Comparison of ENCODE assay signal across 1 cellular context in the genomic region with DNA sequence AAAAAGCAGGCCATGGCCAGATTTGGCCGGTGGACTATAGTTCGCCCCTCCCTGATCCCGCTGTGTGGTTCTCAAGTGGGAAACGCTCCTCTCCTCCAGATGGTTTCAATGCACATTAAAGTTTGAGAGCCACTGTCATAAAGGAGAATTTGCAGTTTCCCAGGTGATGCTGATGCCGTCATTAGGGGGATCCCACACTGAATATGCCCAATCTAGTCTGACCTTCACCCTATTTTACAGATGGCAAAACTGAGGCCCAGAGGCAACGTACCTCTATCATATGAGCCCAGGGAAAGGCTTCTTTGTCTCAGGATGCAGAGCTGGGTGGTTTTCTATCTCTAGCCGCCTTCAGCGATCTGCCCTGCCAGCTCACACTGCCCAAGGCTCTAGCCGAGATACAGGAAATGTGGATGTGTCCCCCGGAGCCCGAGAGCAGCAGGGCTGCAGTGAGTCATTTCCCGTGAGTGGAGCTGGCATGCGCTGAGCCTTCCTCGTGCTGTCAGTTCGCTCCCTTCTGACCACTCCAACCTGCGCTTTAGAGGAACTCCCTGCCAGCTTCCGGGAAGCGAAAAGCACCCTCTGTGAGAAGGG.
TF ChIP-seq lines count a peak whose summit lies in the region.

No MANE protein-coding gene starts in this region.

TF ChIP-seq in GM12878, 131 proteins besides CTCF, POLR2A, EP300 and RAD21 (continued from another document and continues in another):
- TF ChIP-seq IKZF2 (IDR thresholded peaks at IDR 0.05) (peak; percentile 51 to 69), NFXL1 (IDR thresholded peaks at IDR 0.05; ENCODE audit: borderline replicate concordance) (no peak), ZBTB11 (CRISPR knock-in tag; IDR thresholded peaks at IDR 0.05) (no peak), MEF2B (IDR thresholded peaks at IDR 0.05; ENCODE audit: partially characterized antibody, poor library complexity, severe bottlenecking) (peak; percentile 8), ZBED1 (IDR thresholded peaks at IDR 0.05; ENCODE audit: borderline replicate concordance) (0 out of 2 replicates have a peak, but pooled peaks have one; percentile 8), TBL1XR1 (IDR thresholded peaks at IDR 0.05; ENCODE audit: low read depth, low read length) (no peak), RCOR1 (conservative IDR thresholded peaks at IDR 0.05; ENCODE audit: low read depth, low read length) (no peak), TARDBP (IDR thresholded peaks at IDR 0.05; ENCODE audit: borderline replicate concordance) (no peak), ZSCAN29 (IDR thresholded peaks at IDR 0.05) (no peak), RUNX3 (IDR thresholded peaks at IDR 0.05; ENCODE audit: low read length) (no peak), SP1 (IDR thresholded peaks at IDR 0.05; ENCODE audit: low read depth, low read length) (no peak), SMC3 (IDR thresholded peaks at IDR 0.05; ENCODE audit: borderline replicate concordance, low read length) (no peak), HDAC6 (IDR thresholded peaks at IDR 0.05; ENCODE audit: unreplicated experiment) (no peak), RELA (IDR thresholded peaks at IDR 0.05; ENCODE audit: borderline replicate concordance, partially characterized antibody) (peak; percentile 49), SRF (IDR thresholded peaks at IDR 0.05; ENCODE audit: low read depth in 2 of 2, low read length in 2 of 2) (no peak), NR2C1 (IDR thresholded peaks at IDR 0.05) (no peak), MYB (IDR thresholded peaks at IDR 0.05; ENCODE audit: borderline replicate concordance, low read depth, low read length) (no peak), ZBTB33 (IDR thresholded peaks at IDR 0.05) (no peak), ZZZ3 (IDR thresholded peaks at IDR 0.05; ENCODE audit: control insufficient read depth, insufficient read length, low read depth) (no peak), RFX5 (IDR thresholded peaks at IDR 0.05; ENCODE audit: low read depth, low read length) (no peak), TAF1 (IDR thresholded peaks at IDR 0.05; ENCODE audit: borderline replicate concordance, low read depth, low read length) (0 out of 2 replicates have a peak, but pooled peaks have one; percentile 17), NFIC (IDR thresholded peaks at IDR 0.05; ENCODE audit: low read depth, low read length) (no peak), JUND (IDR thresholded peaks at IDR 0.05; ENCODE audit: low read depth, low read length) (no peak; the same call in 1 of the 2 replicates), MTA3 (IDR thresholded peaks at IDR 0.05; ENCODE audit: borderline replicate concordance, low read length) (no peak), USF1 (IDR thresholded peaks at IDR 0.05; ENCODE audit: borderline replicate concordance, extremely low read length, insufficient read depth, low read depth, low read length) (no peak), KDM1A (IDR thresholded peaks at IDR 0.05; ENCODE audit: borderline replicate concordance) (no peak), WRNIP1 (IDR thresholded peaks at IDR 0.05; ENCODE audit: borderline replicate concordance, low read depth, low read length) (no peak), SPI1 (IDR thresholded peaks at IDR 0.05; ENCODE audit: borderline replicate concordance, insufficient read depth, low read depth, low read length) (peak; percentile 34; the same call in 1 of the 2 replicates), IRF3 (IDR thresholded peaks at IDR 0.05) (no peak), TCF12 (IDR thresholded peaks at IDR 0.05; ENCODE audit: low read depth, low read length) (no peak), BHLHE40 (IDR thresholded peaks at IDR 0.05; ENCODE audit: borderline replicate concordance in 1 of 2, low read depth in 2 of 2, low read length in 1 of 2) (peak; percentile 59 to 75; a peak in 3 of 4 replicates), CEBPB (IDR thresholded peaks at IDR 0.05; ENCODE audit: borderline replicate concordance in 1 of 2, low read depth in 2 of 2, low read length in 2 of 2) (no peak), STAT1 (conservative IDR thresholded peaks at IDR 0.05) (no peak), JUNB (IDR thresholded peaks at IDR 0.05) (peak; percentile 41; the same call in 1 of the 2 replicates), BMI1 (IDR thresholded peaks at IDR 0.05; ENCODE audit: borderline replicate concordance) (no peak), ZBTB4 (CRISPR knock-in tag; IDR thresholded peaks at IDR 0.05) (no peak), DPF2 (IDR thresholded peaks at IDR 0.05) (0 out of 2 replicates have a peak, but pooled peaks have one; percentile 52), FOS (IDR thresholded peaks at IDR 0.05; ENCODE audit: borderline replicate concordance, extremely low read depth, insufficient read length) (no peak), CHD4 (IDR thresholded peaks at IDR 0.05) (no peak)
- TF ChIP-seq, protein P1, sequence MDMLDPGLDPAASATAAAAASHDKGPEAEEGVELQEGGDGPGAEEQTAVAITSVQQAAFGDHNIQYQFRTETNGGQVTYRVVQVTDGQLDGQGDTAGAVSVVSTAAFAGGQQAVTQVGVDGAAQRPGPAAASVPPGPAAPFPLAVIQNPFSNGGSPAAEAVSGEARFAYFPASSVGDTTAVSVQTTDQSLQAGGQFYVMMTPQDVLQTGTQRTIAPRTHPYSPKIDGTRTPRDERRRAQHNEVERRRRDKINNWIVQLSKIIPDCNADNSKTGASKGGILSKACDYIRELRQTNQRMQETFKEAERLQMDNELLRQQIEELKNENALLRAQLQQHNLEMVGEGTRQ (IDR thresholded peaks at IDR 0.05; ENCODE audit: borderline replicate concordance, low read depth, low read length): no peak
- TF ChIP-seq, protein P2, sequence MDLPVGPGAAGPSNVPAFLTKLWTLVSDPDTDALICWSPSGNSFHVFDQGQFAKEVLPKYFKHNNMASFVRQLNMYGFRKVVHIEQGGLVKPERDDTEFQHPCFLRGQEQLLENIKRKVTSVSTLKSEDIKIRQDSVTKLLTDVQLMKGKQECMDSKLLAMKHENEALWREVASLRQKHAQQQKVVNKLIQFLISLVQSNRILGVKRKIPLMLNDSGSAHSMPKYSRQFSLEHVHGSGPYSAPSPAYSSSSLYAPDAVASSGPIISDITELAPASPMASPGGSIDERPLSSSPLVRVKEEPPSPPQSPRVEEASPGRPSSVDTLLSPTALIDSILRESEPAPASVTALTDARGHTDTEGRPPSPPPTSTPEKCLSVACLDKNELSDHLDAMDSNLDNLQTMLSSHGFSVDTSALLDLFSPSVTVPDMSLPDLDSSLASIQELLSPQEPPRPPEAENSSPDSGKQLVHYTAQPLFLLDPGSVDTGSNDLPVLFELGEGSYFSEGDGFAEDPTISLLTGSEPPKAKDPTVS (IDR thresholded peaks at IDR 0.05; ENCODE audit: low read depth, low read length): no peak
- TF ChIP-seq, protein P3, sequence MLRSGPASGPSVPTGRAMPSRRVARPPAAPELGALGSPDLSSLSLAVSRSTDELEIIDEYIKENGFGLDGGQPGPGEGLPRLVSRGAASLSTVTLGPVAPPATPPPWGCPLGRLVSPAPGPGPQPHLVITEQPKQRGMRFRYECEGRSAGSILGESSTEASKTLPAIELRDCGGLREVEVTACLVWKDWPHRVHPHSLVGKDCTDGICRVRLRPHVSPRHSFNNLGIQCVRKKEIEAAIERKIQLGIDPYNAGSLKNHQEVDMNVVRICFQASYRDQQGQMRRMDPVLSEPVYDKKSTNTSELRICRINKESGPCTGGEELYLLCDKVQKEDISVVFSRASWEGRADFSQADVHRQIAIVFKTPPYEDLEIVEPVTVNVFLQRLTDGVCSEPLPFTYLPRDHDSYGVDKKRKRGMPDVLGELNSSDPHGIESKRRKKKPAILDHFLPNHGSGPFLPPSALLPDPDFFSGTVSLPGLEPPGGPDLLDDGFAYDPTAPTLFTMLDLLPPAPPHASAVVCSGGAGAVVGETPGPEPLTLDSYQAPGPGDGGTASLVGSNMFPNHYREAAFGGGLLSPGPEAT (IDR thresholded peaks at IDR 0.05; ENCODE audit: low read depth): peak; percentile 65; the same call in 1 of the 2 replicates
- TF ChIP-seq, protein P4, sequence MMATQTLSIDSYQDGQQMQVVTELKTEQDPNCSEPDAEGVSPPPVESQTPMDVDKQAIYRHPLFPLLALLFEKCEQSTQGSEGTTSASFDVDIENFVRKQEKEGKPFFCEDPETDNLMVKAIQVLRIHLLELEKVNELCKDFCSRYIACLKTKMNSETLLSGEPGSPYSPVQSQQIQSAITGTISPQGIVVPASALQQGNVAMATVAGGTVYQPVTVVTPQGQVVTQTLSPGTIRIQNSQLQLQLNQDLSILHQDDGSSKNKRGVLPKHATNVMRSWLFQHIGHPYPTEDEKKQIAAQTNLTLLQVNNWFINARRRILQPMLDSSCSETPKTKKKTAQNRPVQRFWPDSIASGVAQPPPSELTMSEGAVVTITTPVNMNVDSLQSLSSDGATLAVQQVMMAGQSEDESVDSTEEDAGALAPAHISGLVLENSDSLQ (IDR thresholded peaks at IDR 0.05): peak; percentile 38; the same call in 1 of the 2 replicates
- TF ChIP-seq, protein P5, sequence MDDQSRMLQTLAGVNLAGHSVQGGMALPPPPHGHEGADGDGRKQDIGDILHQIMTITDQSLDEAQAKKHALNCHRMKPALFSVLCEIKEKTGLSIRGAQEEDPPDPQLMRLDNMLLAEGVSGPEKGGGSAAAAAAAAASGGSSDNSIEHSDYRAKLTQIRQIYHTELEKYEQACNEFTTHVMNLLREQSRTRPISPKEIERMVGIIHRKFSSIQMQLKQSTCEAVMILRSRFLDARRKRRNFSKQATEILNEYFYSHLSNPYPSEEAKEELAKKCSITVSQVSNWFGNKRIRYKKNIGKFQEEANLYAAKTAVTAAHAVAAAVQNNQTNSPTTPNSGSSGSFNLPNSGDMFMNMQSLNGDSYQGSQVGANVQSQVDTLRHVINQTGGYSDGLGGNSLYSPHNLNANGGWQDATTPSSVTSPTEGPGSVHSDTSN (IDR thresholded peaks at IDR 0.05; ENCODE audit: insufficient replicate concordance, low read depth, low read length): no peak
